Comparison of ENCODE assay signal across 9 cellular contexts in genomic region chr10:112771733-112772132, GRCh38.
"Had no signal": no experiment of that assay in that cellular context is flagged by ENCODE, and none has a peak within 500 bp of the region (broad histone marks: within the 10 kb centered on the region; RNA-seq: fewer than 3 reads in every experiment).

No MANE protein-coding gene starts in this region.

- H3K4me3 ChIP-seq: GM23248, GM23338, HAP-1 had no signal

- H2AFZ ChIP-seq: GM23248, GM23338 had no signal

- H3K9me3 ChIP-seq: HAP-1 had no signal

- H3K4me2 ChIP-seq: GM23338 had no signal

- H3K9ac ChIP-seq: GM23248 had no signal

- ATAC-seq: GM23338, HCT116 had no signal

- H3K27ac ChIP-seq: GM23248 had no signal

- DNase-seq: GM23248, GOT3, H7, H9, HCEC 1CT, HFFc6 had no signal

- H3K36me3 ChIP-seq: HAP-1 had no signal
